In the genomic region with DNA sequence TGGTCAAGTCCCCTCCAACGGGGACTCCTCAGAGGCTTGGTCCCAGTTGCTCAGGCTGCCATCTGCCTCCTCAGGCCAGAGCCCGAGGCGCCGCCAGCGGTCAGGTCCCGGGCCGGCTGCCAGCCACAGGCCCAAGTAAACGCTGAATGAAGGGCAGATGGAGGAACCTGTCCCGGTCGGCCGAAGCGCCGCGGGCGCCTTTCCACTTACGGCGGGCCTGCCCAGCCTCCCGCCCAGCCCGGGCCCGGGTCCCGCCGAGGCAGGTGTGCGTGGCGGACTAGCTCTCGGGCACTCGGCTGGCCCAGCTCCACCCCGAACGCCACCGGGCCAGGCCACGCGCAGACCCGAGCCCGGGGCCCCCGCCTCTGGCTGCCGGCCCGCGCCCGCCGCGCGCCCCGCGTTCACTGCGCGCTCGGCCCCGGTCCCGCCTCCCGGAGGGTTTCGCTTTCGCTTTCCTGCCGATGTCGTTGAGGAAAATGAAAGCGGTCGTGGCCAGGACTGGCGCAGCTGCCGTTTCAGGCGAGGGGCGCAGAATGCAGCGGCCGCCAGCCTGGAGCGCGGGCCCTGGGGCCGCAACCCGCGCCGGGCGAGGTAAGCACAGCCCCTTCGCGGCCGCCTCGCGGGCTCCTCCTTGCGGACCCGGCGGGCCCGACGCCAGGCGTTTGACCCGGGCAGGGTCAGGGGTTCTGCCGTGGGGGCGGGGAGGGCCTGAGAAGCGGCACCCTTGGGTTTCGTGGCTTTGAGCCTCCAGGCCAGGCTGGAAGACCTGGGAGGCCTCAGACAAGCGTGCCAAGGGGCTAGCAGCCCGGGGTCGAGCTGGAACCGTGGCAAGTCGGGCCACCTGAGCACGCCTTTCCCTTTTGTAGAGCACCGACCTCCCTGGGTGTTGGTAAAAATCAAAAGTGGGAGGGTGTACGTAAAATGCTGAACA, we compare ENCODE assay signal across 1 cellular context.
TF ChIP-seq lines count a peak whose summit lies in the region.

No MANE protein-coding gene starts in this region.

TF ChIP-seq in K562, 482 proteins besides CTCF, POLR2A, EP300 and RAD21 (continued from another document and continues in another):
- TF ChIP-seq, protein P1, sequence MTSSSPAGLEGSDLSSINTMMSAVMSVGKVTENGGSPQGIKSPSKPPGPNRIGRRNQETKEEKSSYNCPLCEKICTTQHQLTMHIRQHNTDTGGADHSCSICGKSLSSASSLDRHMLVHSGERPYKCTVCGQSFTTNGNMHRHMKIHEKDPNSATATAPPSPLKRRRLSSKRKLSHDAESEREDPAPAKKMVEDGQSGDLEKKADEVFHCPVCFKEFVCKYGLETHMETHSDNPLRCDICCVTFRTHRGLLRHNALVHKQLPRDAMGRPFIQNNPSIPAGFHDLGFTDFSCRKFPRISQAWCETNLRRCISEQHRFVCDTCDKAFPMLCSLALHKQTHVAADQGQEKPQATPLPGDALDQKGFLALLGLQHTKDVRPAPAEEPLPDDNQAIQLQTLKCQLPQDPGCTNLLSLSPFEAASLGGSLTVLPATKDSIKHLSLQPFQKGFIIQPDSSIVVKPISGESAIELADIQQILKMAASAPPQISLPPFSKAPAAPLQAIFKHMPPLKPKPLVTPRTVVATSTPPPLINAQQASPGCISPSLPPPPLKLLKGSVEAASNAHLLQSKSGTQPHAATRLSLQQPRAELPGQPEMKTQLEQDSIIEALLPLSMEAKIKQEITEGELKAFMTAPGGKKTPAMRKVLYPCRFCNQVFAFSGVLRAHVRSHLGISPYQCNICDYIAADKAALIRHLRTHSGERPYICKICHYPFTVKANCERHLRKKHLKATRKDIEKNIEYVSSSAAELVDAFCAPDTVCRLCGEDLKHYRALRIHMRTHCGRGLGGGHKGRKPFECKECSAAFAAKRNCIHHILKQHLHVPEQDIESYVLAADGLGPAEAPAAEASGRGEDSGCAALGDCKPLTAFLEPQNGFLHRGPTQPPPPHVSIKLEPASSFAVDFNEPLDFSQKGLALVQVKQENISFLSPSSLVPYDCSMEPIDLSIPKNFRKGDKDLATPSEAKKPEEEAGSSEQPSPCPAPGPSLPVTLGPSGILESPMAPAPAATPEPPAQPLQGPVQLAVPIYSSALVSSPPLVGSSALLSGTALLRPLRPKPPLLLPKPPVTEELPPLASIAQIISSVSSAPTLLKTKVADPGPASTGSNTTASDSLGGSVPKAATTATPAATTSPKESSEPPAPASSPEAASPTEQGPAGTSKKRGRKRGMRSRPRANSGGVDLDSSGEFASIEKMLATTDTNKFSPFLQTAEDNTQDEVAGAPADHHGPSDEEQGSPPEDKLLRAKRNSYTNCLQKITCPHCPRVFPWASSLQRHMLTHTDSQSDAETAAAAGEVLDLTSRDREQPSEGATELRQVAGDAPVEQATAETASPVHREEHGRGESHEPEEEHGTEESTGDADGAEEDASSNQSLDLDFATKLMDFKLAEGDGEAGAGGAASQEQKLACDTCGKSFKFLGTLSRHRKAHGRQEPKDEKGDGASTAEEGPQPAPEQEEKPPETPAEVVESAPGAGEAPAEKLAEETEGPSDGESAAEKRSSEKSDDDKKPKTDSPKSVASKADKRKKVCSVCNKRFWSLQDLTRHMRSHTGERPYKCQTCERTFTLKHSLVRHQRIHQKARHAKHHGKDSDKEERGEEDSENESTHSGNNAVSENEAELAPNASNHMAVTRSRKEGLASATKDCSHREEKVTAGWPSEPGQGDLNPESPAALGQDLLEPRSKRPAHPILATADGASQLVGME (CRISPR knock-in tag; IDR thresholded peaks at IDR 0.05) = no peak
- TF ChIP-seq ARID2 (IDR thresholded peaks at IDR 0.05) (0 out of 2 replicates have a peak, but pooled peaks have one; percentile 14), ESRRA (IDR thresholded peaks at IDR 0.05; ENCODE audit: borderline replicate concordance, low read depth) (peak; percentile 76; the same call in 1 of the 2 replicates), ETS2 (tag; IDR thresholded peaks at IDR 0.05; ENCODE audit: borderline replicate concordance, poor library complexity, severe bottlenecking) (no peak), ZNF57 (CRISPR knock-in tag; IDR thresholded peaks at IDR 0.05) (no peak), POLR3A (IDR thresholded peaks at IDR 0.05; ENCODE audit: borderline replicate concordance, extremely low read depth, insufficient read depth, insufficient read length) (no peak), CXXC5 (CRISPR knock-in tag; IDR thresholded peaks at IDR 0.05) (peak; percentile 92), CHD2 (IDR thresholded peaks at IDR 0.05; ENCODE audit: low read depth, low read length) (peak; percentile 58; the same call in 1 of the 2 replicates), JUN (IDR thresholded peaks at IDR 0.05; ENCODE audit: borderline replicate concordance, low read depth, low read length) (no peak), JUN (CRISPR knock-in tag; IDR thresholded peaks at IDR 0.05; ENCODE audit: borderline replicate concordance) (0 out of 2 replicates have a peak, but pooled peaks have one; percentile 66), THRAP3 (IDR thresholded peaks at IDR 0.05; ENCODE audit: borderline replicate concordance) (no peak), SREBF1 (IDR thresholded peaks at IDR 0.05; ENCODE audit: borderline replicate concordance, low read depth, low read length) (no peak), SIN3A (IDR thresholded peaks at IDR 0.05; ENCODE audit: borderline replicate concordance in 2 of 2, control insufficient read depth in 1 of 2, low read depth in 2 of 2, low read length in 2 of 2) (peak; percentile 43 to 79; a peak in 2 of 4 replicates), ZKSCAN1 (IDR thresholded peaks at IDR 0.05; ENCODE audit: low read depth, low read length) (no peak), CCNT2 (IDR thresholded peaks at IDR 0.05; ENCODE audit: borderline replicate concordance, extremely low read depth, insufficient read length, low read depth, low read length) (peak; percentile 82), ZBTB8A (IDR thresholded peaks at IDR 0.05; ENCODE audit: partially characterized antibody) (no peak), KLF6 (CRISPR knock-in tag; IDR thresholded peaks at IDR 0.05; ENCODE audit: borderline replicate concordance) (no peak), SMC3 (conservative IDR thresholded peaks at IDR 0.05; ENCODE audit: insufficient read depth, low read depth, low read length) (peak; percentile 74), RBBP5 (IDR thresholded peaks at IDR 0.05; ENCODE audit: borderline replicate concordance, insufficient read depth, low read length, poor library complexity, severe bottlenecking) (peak; percentile 100), HMGN3 (IDR thresholded peaks at IDR 0.05; ENCODE audit: borderline replicate concordance, extremely low read depth, insufficient read length, low read depth, low read length) (peak; percentile 37), SOX6 (IDR thresholded peaks at IDR 0.05) (peak; percentile 36; the same call in 1 of the 2 replicates), FOSL1 (tag; conservative IDR thresholded peaks at IDR 0.05) (peak; percentile 66), GTF2F1 (IDR thresholded peaks at IDR 0.05; ENCODE audit: low read depth, low read length) (no peak), ZNF263 (CRISPR knock-in tag; IDR thresholded peaks at IDR 0.05; ENCODE audit: borderline replicate concordance) (peak; percentile 23; the same call in 1 of the 2 replicates), ZNF232 (CRISPR knock-in tag; IDR thresholded peaks at IDR 0.05) (no peak)
- TF ChIP-seq, protein P2, sequence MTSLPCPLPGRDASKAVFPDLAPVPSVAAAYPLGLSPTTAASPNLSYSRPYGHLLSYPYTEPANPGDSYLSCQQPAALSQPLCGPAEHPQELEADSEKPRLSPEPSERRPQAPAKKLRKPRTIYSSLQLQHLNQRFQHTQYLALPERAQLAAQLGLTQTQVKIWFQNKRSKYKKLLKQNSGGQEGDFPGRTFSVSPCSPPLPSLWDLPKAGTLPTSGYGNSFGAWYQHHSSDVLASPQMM (CRISPR knock-in tag; IDR thresholded peaks at IDR 0.05) = no peak
- TF ChIP-seq, protein P3, sequence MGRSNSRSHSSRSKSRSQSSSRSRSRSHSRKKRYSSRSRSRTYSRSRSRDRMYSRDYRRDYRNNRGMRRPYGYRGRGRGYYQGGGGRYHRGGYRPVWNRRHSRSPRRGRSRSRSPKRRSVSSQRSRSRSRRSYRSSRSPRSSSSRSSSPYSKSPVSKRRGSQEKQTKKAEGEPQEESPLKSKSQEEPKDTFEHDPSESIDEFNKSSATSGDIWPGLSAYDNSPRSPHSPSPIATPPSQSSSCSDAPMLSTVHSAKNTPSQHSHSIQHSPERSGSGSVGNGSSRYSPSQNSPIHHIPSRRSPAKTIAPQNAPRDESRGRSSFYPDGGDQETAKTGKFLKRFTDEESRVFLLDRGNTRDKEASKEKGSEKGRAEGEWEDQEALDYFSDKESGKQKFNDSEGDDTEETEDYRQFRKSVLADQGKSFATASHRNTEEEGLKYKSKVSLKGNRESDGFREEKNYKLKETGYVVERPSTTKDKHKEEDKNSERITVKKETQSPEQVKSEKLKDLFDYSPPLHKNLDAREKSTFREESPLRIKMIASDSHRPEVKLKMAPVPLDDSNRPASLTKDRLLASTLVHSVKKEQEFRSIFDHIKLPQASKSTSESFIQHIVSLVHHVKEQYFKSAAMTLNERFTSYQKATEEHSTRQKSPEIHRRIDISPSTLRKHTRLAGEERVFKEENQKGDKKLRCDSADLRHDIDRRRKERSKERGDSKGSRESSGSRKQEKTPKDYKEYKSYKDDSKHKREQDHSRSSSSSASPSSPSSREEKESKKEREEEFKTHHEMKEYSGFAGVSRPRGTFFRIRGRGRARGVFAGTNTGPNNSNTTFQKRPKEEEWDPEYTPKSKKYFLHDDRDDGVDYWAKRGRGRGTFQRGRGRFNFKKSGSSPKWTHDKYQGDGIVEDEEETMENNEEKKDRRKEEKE (IDR thresholded peaks at IDR 0.05; ENCODE audit: borderline replicate concordance in 1 of 2, control insufficient read depth in 1 of 2, low read depth in 2 of 2, low read length in 1 of 2) = peak in 1 of 2 experiments; percentile 38; a peak in 1 of 4 replicates
- TF ChIP-seq, protein P4, sequence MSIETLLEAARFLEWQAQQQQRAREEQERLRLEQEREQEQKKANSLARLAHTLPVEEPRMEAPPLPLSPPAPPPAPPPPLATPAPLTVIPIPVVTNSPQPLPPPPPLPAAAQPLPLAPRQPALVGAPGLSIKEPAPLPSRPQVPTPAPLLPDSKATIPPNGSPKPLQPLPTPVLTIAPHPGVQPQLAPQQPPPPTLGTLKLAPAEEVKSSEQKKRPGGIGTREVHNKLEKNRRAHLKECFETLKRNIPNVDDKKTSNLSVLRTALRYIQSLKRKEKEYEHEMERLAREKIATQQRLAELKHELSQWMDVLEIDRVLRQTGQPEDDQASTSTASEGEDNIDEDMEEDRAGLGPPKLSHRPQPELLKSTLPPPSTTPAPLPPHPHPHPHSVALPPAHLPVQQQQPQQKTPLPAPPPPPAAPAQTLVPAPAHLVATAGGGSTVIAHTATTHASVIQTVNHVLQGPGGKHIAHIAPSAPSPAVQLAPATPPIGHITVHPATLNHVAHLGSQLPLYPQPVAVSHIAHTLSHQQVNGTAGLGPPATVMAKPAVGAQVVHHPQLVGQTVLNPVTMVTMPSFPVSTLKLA (conservative IDR thresholded peaks at IDR 0.05) = peak in 1 of 2 experiments; percentile 56; a peak in 2 of 4 replicates
- TF ChIP-seq, protein P5, sequence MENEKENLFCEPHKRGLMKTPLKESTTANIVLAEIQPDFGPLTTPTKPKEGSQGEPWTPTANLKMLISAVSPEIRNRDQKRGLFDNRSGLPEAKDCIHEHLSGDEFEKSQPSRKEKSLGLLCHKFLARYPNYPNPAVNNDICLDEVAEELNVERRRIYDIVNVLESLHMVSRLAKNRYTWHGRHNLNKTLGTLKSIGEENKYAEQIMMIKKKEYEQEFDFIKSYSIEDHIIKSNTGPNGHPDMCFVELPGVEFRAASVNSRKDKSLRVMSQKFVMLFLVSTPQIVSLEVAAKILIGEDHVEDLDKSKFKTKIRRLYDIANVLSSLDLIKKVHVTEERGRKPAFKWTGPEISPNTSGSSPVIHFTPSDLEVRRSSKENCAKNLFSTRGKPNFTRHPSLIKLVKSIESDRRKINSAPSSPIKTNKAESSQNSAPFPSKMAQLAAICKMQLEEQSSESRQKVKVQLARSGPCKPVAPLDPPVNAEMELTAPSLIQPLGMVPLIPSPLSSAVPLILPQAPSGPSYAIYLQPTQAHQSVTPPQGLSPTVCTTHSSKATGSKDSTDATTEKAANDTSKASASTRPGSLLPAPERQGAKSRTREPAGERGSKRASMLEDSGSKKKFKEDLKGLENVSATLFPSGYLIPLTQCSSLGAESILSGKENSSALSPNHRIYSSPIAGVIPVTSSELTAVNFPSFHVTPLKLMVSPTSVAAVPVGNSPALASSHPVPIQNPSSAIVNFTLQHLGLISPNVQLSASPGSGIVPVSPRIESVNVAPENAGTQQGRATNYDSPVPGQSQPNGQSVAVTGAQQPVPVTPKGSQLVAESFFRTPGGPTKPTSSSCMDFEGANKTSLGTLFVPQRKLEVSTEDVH (IDR thresholded peaks at IDR 0.05; ENCODE audit: low read depth, partially characterized antibody) = no peak
- TF ChIP-seq, protein P6, sequence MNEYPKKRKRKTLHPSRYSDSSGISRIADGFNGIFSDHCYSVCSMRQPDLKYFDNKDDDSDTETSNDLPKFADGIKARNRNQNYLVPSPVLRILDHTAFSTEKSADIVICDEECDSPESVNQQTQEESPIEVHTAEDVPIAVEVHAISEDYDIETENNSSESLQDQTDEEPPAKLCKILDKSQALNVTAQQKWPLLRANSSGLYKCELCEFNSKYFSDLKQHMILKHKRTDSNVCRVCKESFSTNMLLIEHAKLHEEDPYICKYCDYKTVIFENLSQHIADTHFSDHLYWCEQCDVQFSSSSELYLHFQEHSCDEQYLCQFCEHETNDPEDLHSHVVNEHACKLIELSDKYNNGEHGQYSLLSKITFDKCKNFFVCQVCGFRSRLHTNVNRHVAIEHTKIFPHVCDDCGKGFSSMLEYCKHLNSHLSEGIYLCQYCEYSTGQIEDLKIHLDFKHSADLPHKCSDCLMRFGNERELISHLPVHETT (CRISPR knock-in tag; conservative IDR thresholded peaks at IDR 0.05 in 1 of 2, IDR thresholded peaks at IDR 0.05 in 1 of 2) = peak in 1 of 2 experiments; percentile 88; a peak in 2 of 4 replicates
- TF ChIP-seq, protein P7, sequence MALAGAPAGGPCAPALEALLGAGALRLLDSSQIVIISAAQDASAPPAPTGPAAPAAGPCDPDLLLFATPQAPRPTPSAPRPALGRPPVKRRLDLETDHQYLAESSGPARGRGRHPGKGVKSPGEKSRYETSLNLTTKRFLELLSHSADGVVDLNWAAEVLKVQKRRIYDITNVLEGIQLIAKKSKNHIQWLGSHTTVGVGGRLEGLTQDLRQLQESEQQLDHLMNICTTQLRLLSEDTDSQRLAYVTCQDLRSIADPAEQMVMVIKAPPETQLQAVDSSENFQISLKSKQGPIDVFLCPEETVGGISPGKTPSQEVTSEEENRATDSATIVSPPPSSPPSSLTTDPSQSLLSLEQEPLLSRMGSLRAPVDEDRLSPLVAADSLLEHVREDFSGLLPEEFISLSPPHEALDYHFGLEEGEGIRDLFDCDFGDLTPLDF (CRISPR knock-in tag; IDR thresholded peaks at IDR 0.05) = peak; percentile 81; the same call in 1 of the 2 replicates
- TF ChIP-seq, protein P8, sequence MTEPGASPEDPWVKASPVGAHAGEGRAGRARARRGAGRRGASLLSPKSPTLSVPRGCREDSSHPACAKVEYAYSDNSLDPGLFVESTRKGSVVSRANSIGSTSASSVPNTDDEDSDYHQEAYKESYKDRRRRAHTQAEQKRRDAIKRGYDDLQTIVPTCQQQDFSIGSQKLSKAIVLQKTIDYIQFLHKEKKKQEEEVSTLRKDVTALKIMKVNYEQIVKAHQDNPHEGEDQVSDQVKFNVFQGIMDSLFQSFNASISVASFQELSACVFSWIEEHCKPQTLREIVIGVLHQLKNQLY (CRISPR knock-in tag; conservative IDR thresholded peaks at IDR 0.05) = 0 out of 4 replicates have a peak, but pooled peaks of 1 of the 2 experiments have one; percentile 52
- TF ChIP-seq, protein P9, sequence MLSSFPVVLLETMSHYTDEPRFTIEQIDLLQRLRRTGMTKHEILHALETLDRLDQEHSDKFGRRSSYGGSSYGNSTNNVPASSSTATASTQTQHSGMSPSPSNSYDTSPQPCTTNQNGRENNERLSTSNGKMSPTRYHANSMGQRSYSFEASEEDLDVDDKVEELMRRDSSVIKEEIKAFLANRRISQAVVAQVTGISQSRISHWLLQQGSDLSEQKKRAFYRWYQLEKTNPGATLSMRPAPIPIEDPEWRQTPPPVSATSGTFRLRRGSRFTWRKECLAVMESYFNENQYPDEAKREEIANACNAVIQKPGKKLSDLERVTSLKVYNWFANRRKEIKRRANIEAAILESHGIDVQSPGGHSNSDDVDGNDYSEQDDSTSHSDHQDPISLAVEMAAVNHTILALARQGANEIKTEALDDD (IDR thresholded peaks at IDR 0.05) = no peak
